Comparison of ENCODE assay signal across 8 cellular contexts in genomic region chr6:12456343-12456742, GRCh38.
"Had no signal": no experiment of that assay in that cellular context is flagged by ENCODE, and none has a peak within 500 bp of the region (broad histone marks: within the 10 kb centered on the region; RNA-seq: fewer than 3 reads in every experiment).

No MANE protein-coding gene starts in this region.

- H3K27ac ChIP-seq: HL-60 had no signal

- H3K36me3 ChIP-seq: HAP-1 had no signal

- H3K9me3 ChIP-seq: HAP-1 had no signal

- H3K4me2 ChIP-seq: GM23338 had no signal

- DNase-seq: H7, HFFc6, IMR-90, KBM-7 had no signal

- H3K4me3 ChIP-seq: GM23338, HAP-1 had no signal

- H3K4me1 ChIP-seq: HAP-1 had no signal

- ATAC-seq: GM23338, HCT116 had no signal

- H2AFZ ChIP-seq: GM23338 had no signal
